7 cellular contexts compared by ENCODE assay signal in genomic region chr3:37967252-37967881, GRCh38. TPM values are rescaled to one million over a fixed set of nuclear protein-coding genes. Genes with fewer than 3 reads are reported as not detected.
DNase-seq lines count a peak whose midpoint lies in the region; ATAC-seq and TF ChIP-seq lines count a peak whose summit lies in the region.

No MANE protein-coding gene starts in this region.

- peak; percentile 87 for TF ChIP-seq CTCF in GM12875 (IDR thresholded peaks at IDR 0.05; ENCODE audit: borderline replicate concordance, insufficient read depth, low read depth, low read length)
- TF ChIP-seq CTCF in stomach (IDR thresholded peaks at IDR 0.05) = peak in 5 of 7 experiments; percentile 64 to 86 (median 79)

- no peaks in the 10 kb centered on the region for H3K27me3 ChIP-seq in HAP-1 (ENCODE audit: low read depth)
- H3K27me3 ChIP-seq in stomach = no peaks in the 10 kb centered on the region

- peak; percentile 78 for ATAC-seq in esophagus mucosa
- peak; percentile 80 to 86 for ATAC-seq in naive thymus-derived CD8-positive, alpha-beta T cell

- intact Hi-C loops in stomach (cut with DNase I; ENCODE audit: low total_unique reads) = loop anchor here (10.0 kb wide), 1 partner anchor 113 kb away; no protein-coding TSS in a partner anchor

- DNase-seq in HAP-1 (ENCODE audit: low spot score in 2 of 2) = peak; percentile 42 to 80
- DNase-seq in NCI-H69 (lab: John Stamatoyannopoulos, UW) = peak; percentile 26
- peak; percentile 8 for DNase-seq in activated CD8-positive, alpha-beta memory T cell treated with anti-CD3 and anti-CD28 coated beads, Interleukin-2, amount 50 U/mL, for 1 hour (ENCODE audit: extremely low read depth)
- DNase-seq in naive thymus-derived CD8-positive, alpha-beta T cell = peak; percentile 35 to 72 (median 56)
- peak; percentile 77 for DNase-seq in stomach

- no peaks in the 10 kb centered on the region for H3K27me3 Mint-ChIP-seq in naive thymus-derived CD8-positive, alpha-beta T cell

- no peaks in the 10 kb centered on the region for H3K36me3 Mint-ChIP-seq in naive thymus-derived CD8-positive, alpha-beta T cell

- H3K9me3 ChIP-seq in HAP-1 (no peaks in the 10 kb centered on the region), stomach (no peaks in the 10 kb centered on the region)

- POLR2A ChIA-PET in naive thymus-derived CD8-positive, alpha-beta T cell (lab: Charles Lee) = interaction anchor here (1.3 kb wide), 1 partner anchor 112 kb away, joined by 3 read pairs; no protein-coding TSS in a partner anchor

- in situ Hi-C loops in HAP-1 (cut with MboI; ENCODE audit: low sequenced_read_pairs) = no loop called here

- H3K27ac ChIP-seq in stomach = peak overlapping the region in 1 of 5 donors; percentile 56

- WGBS in stomach, 5 donors = 42 to 52% (median 46%) methylated on average over 7 of the region's 7 CpGs

- TF ChIP-seq POLR2A in stomach (IDR thresholded peaks at IDR 0.05) = no peak

- H3K4me1 ChIP-seq in HAP-1 (no peaks in the 10 kb centered on the region; the same call in 1 of the 2 replicates), stomach (peaks cover 31 to 69% (median 53%) of the 10 kb centered on the region in 4 donors)

- no peaks in the 10 kb centered on the region for H3K9me3 Mint-ChIP-seq in naive thymus-derived CD8-positive, alpha-beta T cell

- H3K4me1 Mint-ChIP-seq in naive thymus-derived CD8-positive, alpha-beta T cell = peaks cover 0 to 7% (median 3%) of the 10 kb centered on the region in 4 donors

- H3K36me3 ChIP-seq in HAP-1 (replicated peaks) (no peaks in the 10 kb centered on the region), stomach (peaks cover 0 to 32% (median 14%) of the 10 kb centered on the region in 4 donors)

- H3K4me3 ChIP-seq in GM12875 (ENCODE audit: low read depth, low read length) = no peak overlapping the region
- H3K4me3 ChIP-seq in HAP-1 = no peak overlapping the region
- no peak overlapping the region for H3K4me3 ChIP-seq in stomach

- H3K27ac Mint-ChIP-seq in naive thymus-derived CD8-positive, alpha-beta T cell = peak overlapping the region in 1 of 10 donors; percentile 15

- H3K4me3 Mint-ChIP-seq in naive thymus-derived CD8-positive, alpha-beta T cell = no peak overlapping the region

- TF ChIP-seq EP300 in stomach (IDR thresholded peaks at IDR 0.05) = no peak

RNA-seq across cellular contexts. Expression of gene VILL, which starts 23.2 kb away (rescaled TPM):
- total RNA-seq in esophagus mucosa (6.1 TPM), stomach (100 to 1,000 TPM in 2 of 5 donors, 10 to 100 TPM in 3; 59.8 to 191 (median 86.8) TPM)
- total RNA-seq in naive thymus-derived CD8-positive, alpha-beta T cell = 10 to 100 TPM; 41.0 to 41.9 TPM
- polyA plus RNA-seq in naive thymus-derived CD8-positive, alpha-beta T cell = 10 to 100 TPM; 12.3 to 21.6 (median 16.0) TPM
- 100 to 1,000 TPM in 1 of 3 donors, 10 to 100 TPM in 2; 24.1 to 202 (median 43.7) TPM for polyA plus RNA-seq in stomach

Comparison
In these comparisons a context has a peak if more than half of its experiments do, and no peak if none do; other contexts are left out.
1. DNase-seq: peak in every context shown above with its lines; median percentile 77 in stomach; 61 in HAP-1; 56 in naive thymus-derived CD8-positive, alpha-beta T cell; 26 in NCI-H69; 8 in activated CD8-positive, alpha-beta memory T cell treated with anti-CD3 and anti-CD28 coated beads, Interleukin-2, amount 50 U/mL, for 1 hour.